Comparison of ENCODE assay signal across 34 cellular contexts in genomic region chr1:175126347-175126746, GRCh38. TPM values are rescaled to one million over a fixed set of nuclear protein-coding genes. Genes with fewer than 3 reads are reported as not detected.
DNase-seq lines count a peak whose midpoint lies in the region; ATAC-seq and TF ChIP-seq lines count a peak whose summit lies in the region.
"Had no signal": no experiment of that assay in that cellular context is flagged by ENCODE, and none has a peak within 500 bp of the region (broad histone marks: within the 10 kb centered on the region; RNA-seq: fewer than 3 reads in every experiment).

No MANE protein-coding gene starts in this region.

- H3K4me3 Mint-ChIP-seq in CD4-positive, alpha-beta T cell: no peak overlapping the region
- H3K4me3 Mint-ChIP-seq: activated CD4-positive, alpha-beta memory T cell treated with anti-CD3 and anti-CD28 coated beads for 36 hours; activated T-helper 1 cell treated with anti-CD3 and anti-CD28 coated beads, Interleukin-12 subunit alpha, Interleukin-12 subunit beta, Interleukin-2, Interleukin-4 antibody, amounts not matched to agents 30 ng/mL and 10 ng/mL and 1 ng/mL, durations not matched to agents 14 hours and 24 hours and 36 hours; central memory CD8-positive, alpha-beta T cell; GM23338; HFFc6; neural progenitor cell; T-helper 1 cell treated with Interleukin-12 subunit alpha and Interleukin-12 subunit beta and Interleukin-4 antibody, amounts not matched to agents 30 μg/mL and 1 μg/mL, for 36 hours had no signal

- H3K27me3 Mint-ChIP-seq in CD4-positive, alpha-beta T cell: no peaks in the 10 kb centered on the region
- H3K27me3 Mint-ChIP-seq: activated CD4-positive, alpha-beta memory T cell treated with anti-CD3 and anti-CD28 coated beads for 36 hours; central memory CD8-positive, alpha-beta T cell had no signal

- H3K27me3 ChIP-seq in esophagus squamous epithelium (no peaks in the 10 kb centered on the region), subcutaneous abdominal adipose tissue (ENCODE audit: control insufficient read depth in 5 of 5, insufficient read depth in 4 of 5, low read length in 5 of 5) (no peaks in the 10 kb centered on the region)
- H3K27me3 ChIP-seq in CD4-positive, alpha-beta T cell (ENCODE audit: control insufficient read depth, insufficient read depth, low read length): no peaks in the 10 kb centered on the region
- H3K27me3 ChIP-seq: gastrocnemius medialis, pancreas had no signal

- no peaks in the 10 kb centered on the region for H3K4me1 Mint-ChIP-seq in CD4-positive, alpha-beta T cell (ENCODE audit: low read depth)

- H3K27ac ChIP-seq in esophagus squamous epithelium (peak overlapping the region in 3 of 4 donors; percentile 11 to 18 (median 16)), subcutaneous abdominal adipose tissue (ENCODE audit: low read depth, low read length) (peak overlapping the region; percentile 22)
- no peak overlapping the region for H3K27ac ChIP-seq in CD4-positive, alpha-beta T cell (ENCODE audit: low read depth, low read length)
- H3K27ac ChIP-seq: C4-2B, neural progenitor cell, pancreas, thoracic aorta had no signal

- CTCF ChIA-PET in CD4-positive, alpha-beta T cell (lab: Charles Lee): interaction anchor here (2.7 kb wide), 1 partner anchor 103 kb away, joined by 20 read pairs; the partner anchor contains the start of gene MRPS14

- DNase-seq in EH (ENCODE audit: low read depth) (peak; percentile 20), M059J (ENCODE audit: low read depth) (peak; percentile 31), esophagus squamous epithelium (lab: John Stamatoyannopoulos, UW) (no peak), HuH-7.5 (ENCODE audit: low spot score) (no peak), G401 (ENCODE audit: low spot score) (no peak)
- no peak for DNase-seq in CD4-positive, alpha-beta T cell
- DNase-seq: activated CD4-positive, alpha-beta memory T cell treated with anti-CD3 and anti-CD28 coated beads for 36 hours; activated CD4-positive, alpha-beta T cell treated with anti-CD3 and anti-CD28 coated beads for 1 hour; activated CD8-positive, alpha-beta memory T cell treated with anti-CD3 and anti-CD28 coated beads, Interleukin-2, amount 50 U/mL, for 48 hours; activated naive CD4-positive, alpha-beta T cell treated with Interleukin-2 at 50 U/mL for 16 hours; DMS79 treated with DMSO at 0.1 percent for 48 hours; gastrocnemius medialis; HFFc6; hippocampal formation; left colon; mesendoderm; NCI-H1417; NCI-H2029; NCI-H526; pancreas; retina; small intestine; stimulated activated naive CD4-positive, alpha-beta T cell treated with Interleukin-2 at 50 U/mL for 16 hours had no signal

- ATAC-seq in CD4-positive, alpha-beta T cell (ENCODE audit: poor library complexity): no peak
- ATAC-seq: gastrocnemius medialis, GM23338, K562, left colon, pancreas, Right ventricle myocardium inferior, SK-N-SH treated with all-trans-retinoic acid at 6 μM for 48 hours had no signal

- no peaks in the 10 kb centered on the region for H3K9me3 ChIP-seq in esophagus squamous epithelium
- H3K9me3 ChIP-seq in subcutaneous abdominal adipose tissue (ENCODE audit: control insufficient read depth in 5 of 5, low read length in 5 of 5): no peaks in the 10 kb centered on the region
- no peaks in the 10 kb centered on the region for H3K9me3 ChIP-seq in CD4-positive, alpha-beta T cell (ENCODE audit: control insufficient read depth, low read length)
- H3K9me3 ChIP-seq: gastrocnemius medialis, pancreas, thoracic aorta had no signal

- no peaks in the 10 kb centered on the region for H3K36me3 Mint-ChIP-seq in CD4-positive, alpha-beta T cell (ENCODE audit: low read depth)
- H3K36me3 Mint-ChIP-seq: activated CD4-positive, alpha-beta memory T cell treated with anti-CD3 and anti-CD28 coated beads for 36 hours; neural progenitor cell had no signal

- 19 to 25% methylated on average over 3 to 4 of the region's 4 CpGs for WGBS in esophagus squamous epithelium, 2 donors

- H3K4me1 ChIP-seq in esophagus squamous epithelium: peaks cover 0 to 47% (median 24%) of the 10 kb centered on the region in 3 donors
- peaks cover 6 to 46% (median 41%) of the 10 kb centered on the region in 5 donors for H3K4me1 ChIP-seq in subcutaneous abdominal adipose tissue (ENCODE audit: control insufficient read depth in 5 of 5, insufficient read depth in 5 of 5, low read length in 5 of 5)
- H3K4me1 ChIP-seq: pancreas had no signal

- no peak overlapping the region for H3K27ac Mint-ChIP-seq in CD4-positive, alpha-beta T cell
- H3K27ac Mint-ChIP-seq: activated CD4-positive, alpha-beta memory T cell treated with anti-CD3 and anti-CD28 coated beads for 36 hours; activated T-helper 1 cell treated with anti-CD3 and anti-CD28 coated beads, Interleukin-12 subunit alpha, Interleukin-12 subunit beta, Interleukin-2, Interleukin-4 antibody, amounts not matched to agents 30 ng/mL and 10 ng/mL and 1 ng/mL, durations not matched to agents 14 hours and 24 hours and 36 hours; HFFc6; neural progenitor cell; T-helper 1 cell treated with Interleukin-12 subunit alpha and Interleukin-12 subunit beta and Interleukin-4 antibody, amounts not matched to agents 30 μg/mL and 1 μg/mL, for 36 hours had no signal

- in situ Hi-C loops in G401 (cut with HindIII; ENCODE audit: low sequenced_read_pairs): no loop called here

- no peak for TF ChIP-seq POLR2A in esophagus squamous epithelium (IDR thresholded peaks at IDR 0.05)

- POLR2A ChIA-PET in CD4-positive, alpha-beta T cell (lab: Charles Lee): interaction anchor here (1.7 kb wide), 1 partner anchor 97 kb away, joined by 9 read pairs; no protein-coding TSS in a partner anchor

- H3K9ac ChIP-seq in subcutaneous abdominal adipose tissue (ENCODE audit: low read length in 5 of 5): no peak overlapping the region
- H3K9ac ChIP-seq: neural progenitor cell had no signal

- no peak overlapping the region for H3K4me3 ChIP-seq in esophagus squamous epithelium
- H3K4me3 ChIP-seq in subcutaneous abdominal adipose tissue (ENCODE audit: low read depth in 1 of 5, low read length in 5 of 5): no peak overlapping the region
- H3K4me3 ChIP-seq: gastrocnemius medialis, GM23338, K562, neural progenitor cell, pancreas, thoracic aorta had no signal

- intact Hi-C loops in esophagus squamous epithelium (cut with DNase I): loop anchor here (10.0 kb wide), 1 partner anchor 92 kb away; no protein-coding TSS in a partner anchor
- intact Hi-C loops in CD4-positive, alpha-beta T cell (cut with DNase I, micrococcal nuclease): loop anchor here in 1 of 2 experiments (10.0 kb wide), 2 partner anchors 242 to 872 kb away; no protein-coding TSS in a partner anchor

- no peak for TF ChIP-seq CTCF in esophagus squamous epithelium (IDR thresholded peaks at IDR 0.05)
- TF ChIP-seq CTCF in CD4-positive, alpha-beta T cell (IDR thresholded peaks at IDR 0.05): no peak

- no peaks in the 10 kb centered on the region for H3K36me3 ChIP-seq in esophagus squamous epithelium
- no peaks in the 10 kb centered on the region for H3K36me3 ChIP-seq in subcutaneous abdominal adipose tissue (ENCODE audit: control insufficient read depth in 5 of 5, insufficient read depth in 5 of 5, low read length in 5 of 5)
- H3K36me3 ChIP-seq: gastrocnemius medialis, neural progenitor cell, pancreas, thoracic aorta had no signal

- H3K9me3 Mint-ChIP-seq in CD4-positive, alpha-beta T cell: no peaks in the 10 kb centered on the region
- H3K9me3 Mint-ChIP-seq: activated CD4-positive, alpha-beta memory T cell treated with anti-CD3 and anti-CD28 coated beads for 36 hours; activated T-helper 1 cell treated with anti-CD3 and anti-CD28 coated beads, Interleukin-12 subunit alpha, Interleukin-12 subunit beta, Interleukin-2, Interleukin-4 antibody, amounts not matched to agents 30 ng/mL and 10 ng/mL and 1 ng/mL, durations not matched to agents 14 hours and 24 hours and 36 hours; central memory CD8-positive, alpha-beta T cell; GM23338; HFFc6; neural progenitor cell; T-helper 1 cell treated with Interleukin-12 subunit alpha and Interleukin-12 subunit beta and Interleukin-4 antibody, amounts not matched to agents 30 μg/mL and 1 μg/mL, for 36 hours had no signal

RNA-seq across cellular contexts. Expression of gene TNN, which starts 58.7 kb away (rescaled TPM):
- not detected in 2 replicates for total RNA-seq in M059J (2014; rRNA removed; shearing (Covaris generic))
- total RNA-seq in esophagus squamous epithelium: under 1 TPM in 2 of 4 donors, not detected in 2; under 0.01 to 0.09 TPM
- not detected for total RNA-seq in CD4-positive, alpha-beta T cell
- total RNA-seq in G401 (2014; rRNA removed; shearing (Covaris generic)): not detected in 2 replicates
- total RNA-seq: activated T-helper 1 cell treated with anti-CD3 and anti-CD28 coated beads, Interleukin-12 subunit alpha, Interleukin-12 subunit beta, Interleukin-2, Interleukin-4 antibody, amounts not matched to agents 30 ng/mL and 10 ng/mL and 1 ng/mL, durations not matched to agents 14 hours and 24 hours and 36 hours; HFFc6; thoracic aorta had no signal

Comparison
In these comparisons a context has a peak if more than half of its experiments do, and no peak if none do; other contexts are left out.
1. DNase-seq: peak in EH (single experiment) and M059J (single experiment); none in esophagus squamous epithelium (single experiment), HuH-7.5 (single experiment), CD4-positive, alpha-beta T cell (0 of 10) and G401 (single experiment).